ENCODE assay signal across 9 cellular contexts in genomic region chr3:165254812-165255211, GRCh38. TPM values are rescaled to one million over a fixed set of nuclear protein-coding genes. Genes with fewer than 3 reads are reported as not detected.
DNase-seq lines count a peak whose midpoint lies in the region; ATAC-seq, FAIRE-seq and TF ChIP-seq lines count a peak whose summit lies in the region.
"Had no signal": no experiment of that assay in that cellular context is flagged by ENCODE, and none has a peak within 500 bp of the region (broad histone marks: within the 10 kb centered on the region; RNA-seq: fewer than 3 reads in every experiment).

No MANE protein-coding gene starts in this region.

- TF ChIP-seq EP300 in A549 (IDR thresholded peaks at IDR 0.05): no peak

- peak; percentile 72 for FAIRE-seq in A549 (lab: Jason Lieb, UNC)

- H3K4me2 ChIP-seq in A549 (peak overlapping the region; percentile 30; the same call in 1 of the 3 replicates), OCI-LY3 (ENCODE audit: low read length) (peak overlapping the region; percentile 62)

- H3K4me3 ChIP-seq in A549 (no peak overlapping the region), OCI-LY3 (ENCODE audit: low read length) (peak overlapping the region; percentile 48; the same call in 1 of the 2 replicates), tibial artery (no peak overlapping the region)

- H3K9me3 Mint-ChIP-seq in naive thymus-derived CD8-positive, alpha-beta T cell: peaks cover 0 to 13% (median 3%) of the 10 kb centered on the region in 9 donors
- no peaks in the 10 kb centered on the region for H3K9me3 Mint-ChIP-seq in activated CD8-positive, alpha-beta T cell treated with anti-CD3 and anti-CD28 coated beads for 36 hours
- H3K9me3 Mint-ChIP-seq in CD4-positive, alpha-beta T cell: peaks cover 7% of the 10 kb centered on the region

- no peak overlapping the region; the same call in 1 of the 2 replicates for H3K9ac ChIP-seq in OCI-LY3 (ENCODE audit: low read length)

- peak; percentile 46; the same call in 2 of the 3 replicates for TF ChIP-seq CTCF in A549 (IDR thresholded peaks at IDR 0.05)
- TF ChIP-seq CTCF in OCI-LY3 (IDR thresholded peaks at IDR 0.05; ENCODE audit: low read depth, low read length): peak; percentile 54
- TF ChIP-seq CTCF in tibial artery (IDR thresholded peaks at IDR 0.05): peak in 1 of 2 experiments; percentile 8
- no peak for TF ChIP-seq CTCF in activated CD8-positive, alpha-beta T cell treated with anti-CD3 and anti-CD28 coated beads for 36 hours (IDR thresholded peaks at IDR 0.05)
- no peak for TF ChIP-seq CTCF in CD4-positive, alpha-beta T cell (IDR thresholded peaks at IDR 0.05)

- no peaks in the 10 kb centered on the region for H4K20me1 ChIP-seq in OCI-LY3 (ENCODE audit: insufficient read depth, low read length)

- no peak overlapping the region for H3K27ac Mint-ChIP-seq in naive thymus-derived CD8-positive, alpha-beta T cell
- no peak overlapping the region for H3K27ac Mint-ChIP-seq in activated CD8-positive, alpha-beta T cell treated with anti-CD3 and anti-CD28 coated beads for 36 hours
- no peak overlapping the region for H3K27ac Mint-ChIP-seq in CD4-positive, alpha-beta T cell

- no peaks in the 10 kb centered on the region for H3K27me3 ChIP-seq in OCI-LY3 (ENCODE audit: low read depth, low read length)
- H3K27me3 ChIP-seq in tibial artery: no peaks in the 10 kb centered on the region
- no peaks in the 10 kb centered on the region for H3K27me3 ChIP-seq in CD4-positive, alpha-beta T cell (ENCODE audit: control insufficient read depth, insufficient read depth, low read length)

- ATAC-seq in A549: peak; percentile 86 to 91
- no peak for ATAC-seq in naive thymus-derived CD8-positive, alpha-beta T cell
- no peak for ATAC-seq in activated CD8-positive, alpha-beta T cell treated with anti-CD3 and anti-CD28 coated beads for 36 hours
- ATAC-seq in CD4-positive, alpha-beta T cell (ENCODE audit: poor library complexity): no peak

- intact Hi-C loops in tibial artery (cut with DNase I; ENCODE audit: low total_unique reads): no loop called here
- intact Hi-C loops in activated CD8-positive, alpha-beta T cell treated with anti-CD3 and anti-CD28 coated beads for 36 hours (cut with micrococcal nuclease): no loop called here
- intact Hi-C loops in CD4-positive, alpha-beta T cell (cut with DNase I, micrococcal nuclease): no loop called here

- POLR2A ChIA-PET in A549 (lab: Yijun Ruan, JAX): no interaction called here
- POLR2A ChIA-PET in naive thymus-derived CD8-positive, alpha-beta T cell (lab: Charles Lee): no interaction called here
- POLR2A ChIA-PET in activated CD8-positive, alpha-beta T cell treated with anti-CD3 and anti-CD28 coated beads for 36 hours (lab: Charles Lee): no interaction called here
- POLR2A ChIA-PET in CD4-positive, alpha-beta T cell (lab: Charles Lee): no interaction called here

- TF ChIP-seq POLR2A in A549 (IDR thresholded peaks at IDR 0.05; ENCODE audit: low read length): no peak

- H3K79me2 ChIP-seq in OCI-LY3 (ENCODE audit: low read length): no peaks in the 10 kb centered on the region

- H3K27ac ChIP-seq in A549 (no peak overlapping the region), OCI-LY3 (ENCODE audit: low read length) (no peak overlapping the region), tibial artery (no peak overlapping the region)
- H3K27ac ChIP-seq in CD4-positive, alpha-beta T cell (ENCODE audit: low read depth, low read length): no peak overlapping the region

- WGBS in A549 (ENCODE audit: missing lambda C conversion rate): 8% methylated on average over 1 of the region's 1 CpG

- H3K4me1 Mint-ChIP-seq in naive thymus-derived CD8-positive, alpha-beta T cell: no peaks in the 10 kb centered on the region
- H3K4me1 Mint-ChIP-seq in activated CD8-positive, alpha-beta T cell treated with anti-CD3 and anti-CD28 coated beads for 36 hours (ENCODE audit: low read depth): no peaks in the 10 kb centered on the region
- no peaks in the 10 kb centered on the region for H3K4me1 Mint-ChIP-seq in CD4-positive, alpha-beta T cell (ENCODE audit: low read depth)

- H2AFZ ChIP-seq in OCI-LY3 (ENCODE audit: low read depth, low read length): peak overlapping the region; percentile 75

- peaks cover 8% of the 10 kb centered on the region for H3K4me1 ChIP-seq in A549
- H3K4me1 ChIP-seq in OCI-LY3 (ENCODE audit: low read length): no peaks in the 10 kb centered on the region
- H3K4me1 ChIP-seq in tibial artery: no peaks in the 10 kb centered on the region

- peak; percentile 62 to 68; a peak in 4 of 5 replicates for TF ChIP-seq RAD21 in A549 (conservative IDR thresholded peaks at IDR 0.05 in 1 of 2, IDR thresholded peaks at IDR 0.05 in 1 of 2)

- CTCF ChIA-PET in A549 (lab: Yijun Ruan, JAX): interaction anchor here (0.9 kb wide), 1 partner anchor 600 kb away, joined by 3 read pairs; no protein-coding TSS in a partner anchor
- CTCF ChIA-PET in activated CD8-positive, alpha-beta T cell treated with anti-CD3 and anti-CD28 coated beads for 36 hours (lab: Charles Lee): no interaction called here
- CTCF ChIA-PET in CD4-positive, alpha-beta T cell (lab: Charles Lee): no interaction called here

- H3K4me3 Mint-ChIP-seq in naive thymus-derived CD8-positive, alpha-beta T cell: no peak overlapping the region
- H3K4me3 Mint-ChIP-seq in activated CD8-positive, alpha-beta T cell treated with anti-CD3 and anti-CD28 coated beads for 36 hours: no peak overlapping the region
- no peak overlapping the region for H3K4me3 Mint-ChIP-seq in CD4-positive, alpha-beta T cell

- DNase-seq in A549 (ENCODE audit: low read depth in 1 of 2, low spot score in 1 of 2) (peak; percentile 21 to 72), HS-27A (ENCODE audit: low read depth) (peak; percentile 27), globus pallidus (ENCODE audit: low spot score) (peak; percentile 11), tibial artery (no peak)
- no peak for DNase-seq in naive thymus-derived CD8-positive, alpha-beta T cell
- DNase-seq in activated CD8-positive, alpha-beta T cell treated with anti-CD3 and anti-CD28 coated beads for 36 hours: no peak
- DNase-seq in CD4-positive, alpha-beta T cell: no peak

- no peaks in the 10 kb centered on the region for H3K36me3 Mint-ChIP-seq in naive thymus-derived CD8-positive, alpha-beta T cell
- H3K36me3 Mint-ChIP-seq in activated CD8-positive, alpha-beta T cell treated with anti-CD3 and anti-CD28 coated beads for 36 hours (ENCODE audit: low read depth): no peaks in the 10 kb centered on the region
- no peaks in the 10 kb centered on the region for H3K36me3 Mint-ChIP-seq in CD4-positive, alpha-beta T cell (ENCODE audit: low read depth)

- H3K27me3 Mint-ChIP-seq in naive thymus-derived CD8-positive, alpha-beta T cell: no peaks in the 10 kb centered on the region
- no peaks in the 10 kb centered on the region for H3K27me3 Mint-ChIP-seq in activated CD8-positive, alpha-beta T cell treated with anti-CD3 and anti-CD28 coated beads for 36 hours
- no peaks in the 10 kb centered on the region for H3K27me3 Mint-ChIP-seq in CD4-positive, alpha-beta T cell

- no peaks in the 10 kb centered on the region for H3K9me3 ChIP-seq in A549
- H3K9me3 ChIP-seq in OCI-LY3 (ENCODE audit: insufficient read depth, low read length): no peaks in the 10 kb centered on the region
- H3K9me3 ChIP-seq in tibial artery: no peaks in the 10 kb centered on the region
- no peaks in the 10 kb centered on the region for H3K9me3 ChIP-seq in CD4-positive, alpha-beta T cell (ENCODE audit: control insufficient read depth, low read length)

- H3K36me3 ChIP-seq in OCI-LY3 (replicated peaks; ENCODE audit: low read depth, low read length): no peaks in the 10 kb centered on the region
- no peaks in the 10 kb centered on the region for H3K36me3 ChIP-seq in tibial artery

TF ChIP-seq in A549, 52 proteins besides CTCF, POLR2A, EP300 and RAD21:
- TF ChIP-seq SMC3 (IDR thresholded peaks at IDR 0.05) (peak; percentile 16; the same call in 1 of the 3 replicates), CHD4 (IDR thresholded peaks at IDR 0.05; ENCODE audit: borderline replicate concordance) (no peak), FOSB (CRISPR knock-in tag; IDR thresholded peaks at IDR 0.05) (no peak), MAFK (IDR thresholded peaks at IDR 0.05; ENCODE audit: partially characterized antibody) (peak; percentile 98), RFX5 (IDR thresholded peaks at IDR 0.05) (no peak), ESRRA (IDR thresholded peaks at IDR 0.05; ENCODE audit: borderline replicate concordance, low read length) (no peak)
- TF ChIP-seq, protein P1, sequence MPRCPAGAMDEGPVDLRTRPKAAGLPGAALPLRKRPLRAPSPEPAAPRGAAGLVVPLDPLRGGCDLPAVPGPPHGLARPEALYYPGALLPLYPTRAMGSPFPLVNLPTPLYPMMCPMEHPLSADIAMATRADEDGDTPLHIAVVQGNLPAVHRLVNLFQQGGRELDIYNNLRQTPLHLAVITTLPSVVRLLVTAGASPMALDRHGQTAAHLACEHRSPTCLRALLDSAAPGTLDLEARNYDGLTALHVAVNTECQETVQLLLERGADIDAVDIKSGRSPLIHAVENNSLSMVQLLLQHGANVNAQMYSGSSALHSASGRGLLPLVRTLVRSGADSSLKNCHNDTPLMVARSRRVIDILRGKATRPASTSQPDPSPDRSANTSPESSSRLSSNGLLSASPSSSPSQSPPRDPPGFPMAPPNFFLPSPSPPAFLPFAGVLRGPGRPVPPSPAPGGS (IDR thresholded peaks at IDR 0.05): no peak

RNA-seq across cellular contexts. Expression of gene SLITRK3, which starts 58.6 kb away (rescaled TPM):
- polyA plus RNA-seq in A549 (2011; rRNA removed) (not detected in 2 replicates), A549 (2017; fragmentation: RNase III; extraction: RNeasy Plus Mini Kit Qiagen cat#74134 plus additional on column Dnase treatment) (not detected in 3 replicates)
- not detected in 2 replicates for polyA plus RNA-seq in A549 (2012; cell fraction: cytosol; rRNA removed)
- polyA plus RNA-seq in A549 (2012; cell fraction: nucleus; rRNA removed): not detected in 2 replicates
- polyA minus RNA-seq in A549 (2011; rRNA and poly(A)+ RNA removed): not detected in 2 replicates
- total RNA-seq in naive thymus-derived CD8-positive, alpha-beta T cell: not detected
- polyA plus RNA-seq in naive thymus-derived CD8-positive, alpha-beta T cell: not detected
- total RNA-seq in activated CD8-positive, alpha-beta T cell treated with anti-CD3 and anti-CD28 coated beads for 36 hours: not detected
- not detected for total RNA-seq in CD4-positive, alpha-beta T cell
- total RNA-seq: osteoblast had no signal

Comparison
In these comparisons a context has a peak if more than half of its experiments do, and no peak if none do; other contexts are left out.
1. ATAC-seq: peak in A549 (2 of 2); none in naive thymus-derived CD8-positive, alpha-beta T cell (0 of 2), activated CD8-positive, alpha-beta T cell treated with anti-CD3 and anti-CD28 coated beads for 36 hours (single experiment) and CD4-positive, alpha-beta T cell (single experiment).
2. DNase-seq: peak in A549 (2 of 2), HS-27A (single experiment) and globus pallidus (single experiment); none in tibial artery (0 of 2), naive thymus-derived CD8-positive, alpha-beta T cell (0 of 10), activated CD8-positive, alpha-beta T cell treated with anti-CD3 and anti-CD28 coated beads for 36 hours (single experiment) and CD4-positive, alpha-beta T cell (0 of 10).
3. CTCF ChIP-seq: peak in A549 (single experiment) and OCI-LY3 (single experiment); none in activated CD8-positive, alpha-beta T cell treated with anti-CD3 and anti-CD28 coated beads for 36 hours (single experiment) and CD4-positive, alpha-beta T cell (single experiment).